Comparison of ENCODE assay signal across 2 cellular contexts in the genomic region with DNA sequence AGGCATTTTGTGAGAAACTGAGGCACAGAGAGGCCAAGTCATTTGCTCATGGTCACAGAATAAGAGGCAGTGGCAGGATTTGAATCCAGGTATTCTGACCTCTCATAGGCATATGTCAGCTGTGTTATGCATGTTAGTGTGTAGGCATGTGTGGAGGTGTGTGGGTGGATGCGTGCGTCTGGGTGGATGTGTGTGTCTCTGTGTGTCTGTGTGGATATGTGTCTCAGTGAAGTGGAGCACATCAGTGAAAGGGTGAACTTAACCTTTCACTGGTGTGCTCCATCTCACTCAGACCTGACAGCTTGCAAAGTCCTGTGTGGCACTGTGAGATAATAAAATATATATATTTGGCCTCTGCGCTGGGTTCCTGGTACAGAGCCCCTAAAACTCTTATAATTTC.
A peak's percentile ranks its signal among the peaks of the same experiment; 100 is the strongest.
TF ChIP-seq lines count a peak whose summit lies in the region.

No MANE protein-coding gene starts in this region.

TF ChIP-seq in GM12891, 5 proteins besides CTCF, POLR2A, EP300 and RAD21:
- TF ChIP-seq TAF1 (IDR thresholded peaks at IDR 0.05; ENCODE audit: low read depth, low read length) (no peak), PAX5 (IDR thresholded peaks at IDR 0.05; ENCODE audit: insufficient read depth, low read length, severe bottlenecking) (no peak), POLR2AphosphoS5 (IDR thresholded peaks at IDR 0.05; ENCODE audit: low read depth, low read length) (peak; percentile 44; the same call in 1 of the 2 replicates)
TF ChIP-seq in GM12891: peak in this region for 1.

TF ChIP-seq in H1, 55 proteins besides CTCF, POLR2A, EP300 and RAD21:
- TF ChIP-seq JUND (IDR thresholded peaks at IDR 0.05; ENCODE audit: low read length) (no peak), ZNF274 (IDR thresholded peaks at IDR 0.05; ENCODE audit: borderline replicate concordance, extremely low read depth, low read length) (no peak), SIN3A (conservative IDR thresholded peaks at IDR 0.05 in 1 of 2, IDR thresholded peaks at IDR 0.05 in 1 of 2; ENCODE audit: low read depth in 1 of 2, low read length in 2 of 2) (no peak), SP2 (IDR thresholded peaks at IDR 0.05; ENCODE audit: low read length) (no peak), GTF2F1 (IDR thresholded peaks at IDR 0.05; ENCODE audit: borderline replicate concordance, low read depth, low read length) (no peak), PHF8 (conservative IDR thresholded peaks at IDR 0.05; ENCODE audit: low read depth, low read length) (no peak), SP1 (IDR thresholded peaks at IDR 0.05; ENCODE audit: low read depth, low read length) (no peak), CBX5 (IDR thresholded peaks at IDR 0.05; ENCODE audit: low read depth, low read length) (no peak), NANOG (IDR thresholded peaks at IDR 0.05; ENCODE audit: insufficient read depth, low read depth, low read length, poor library complexity, severe bottlenecking) (no peak), RBBP5 (IDR thresholded peaks at IDR 0.05; ENCODE audit: borderline replicate concordance, low read depth, low read length) (no peak), HDAC6 (IDR thresholded peaks at IDR 0.05; ENCODE audit: low read depth, low read length) (no peak), POLR2AphosphoS5 (IDR thresholded peaks at IDR 0.05; ENCODE audit: low read depth, low read length) (no peak), RNF2 (IDR thresholded peaks at IDR 0.05; ENCODE audit: borderline replicate concordance, low read depth, low read length, missing control alignments, poor library complexity, severe bottlenecking) (no peak), BCL11A (IDR thresholded peaks at IDR 0.05; ENCODE audit: low read depth in 2 of 2, low read length in 2 of 2) (no peak), POU5F1 (IDR thresholded peaks at IDR 0.05; ENCODE audit: low read depth, low read length) (no peak), CTBP2 (IDR thresholded peaks at IDR 0.05; ENCODE audit: borderline replicate concordance, insufficient read depth, insufficient read length, low read length) (no peak)
- TF ChIP-seq, protein P1, sequence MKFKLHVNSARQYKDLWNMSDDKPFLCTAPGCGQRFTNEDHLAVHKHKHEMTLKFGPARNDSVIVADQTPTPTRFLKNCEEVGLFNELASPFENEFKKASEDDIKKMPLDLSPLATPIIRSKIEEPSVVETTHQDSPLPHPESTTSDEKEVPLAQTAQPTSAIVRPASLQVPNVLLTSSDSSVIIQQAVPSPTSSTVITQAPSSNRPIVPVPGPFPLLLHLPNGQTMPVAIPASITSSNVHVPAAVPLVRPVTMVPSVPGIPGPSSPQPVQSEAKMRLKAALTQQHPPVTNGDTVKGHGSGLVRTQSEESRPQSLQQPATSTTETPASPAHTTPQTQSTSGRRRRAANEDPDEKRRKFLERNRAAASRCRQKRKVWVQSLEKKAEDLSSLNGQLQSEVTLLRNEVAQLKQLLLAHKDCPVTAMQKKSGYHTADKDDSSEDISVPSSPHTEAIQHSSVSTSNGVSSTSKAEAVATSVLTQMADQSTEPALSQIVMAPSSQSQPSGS (IDR thresholded peaks at IDR 0.05; ENCODE audit: low read length) = no peak
- TF ChIP-seq, protein P2, sequence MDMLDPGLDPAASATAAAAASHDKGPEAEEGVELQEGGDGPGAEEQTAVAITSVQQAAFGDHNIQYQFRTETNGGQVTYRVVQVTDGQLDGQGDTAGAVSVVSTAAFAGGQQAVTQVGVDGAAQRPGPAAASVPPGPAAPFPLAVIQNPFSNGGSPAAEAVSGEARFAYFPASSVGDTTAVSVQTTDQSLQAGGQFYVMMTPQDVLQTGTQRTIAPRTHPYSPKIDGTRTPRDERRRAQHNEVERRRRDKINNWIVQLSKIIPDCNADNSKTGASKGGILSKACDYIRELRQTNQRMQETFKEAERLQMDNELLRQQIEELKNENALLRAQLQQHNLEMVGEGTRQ (IDR thresholded peaks at IDR 0.05; ENCODE audit: low read length) = no peak
- TF ChIP-seq, protein P3, sequence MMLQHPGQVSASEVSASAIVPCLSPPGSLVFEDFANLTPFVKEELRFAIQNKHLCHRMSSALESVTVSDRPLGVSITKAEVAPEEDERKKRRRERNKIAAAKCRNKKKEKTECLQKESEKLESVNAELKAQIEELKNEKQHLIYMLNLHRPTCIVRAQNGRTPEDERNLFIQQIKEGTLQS (IDR thresholded peaks at IDR 0.05; ENCODE audit: insufficient read depth, low read depth, low read length) = no peak
